ENCODE assay signal across 1 cellular context in genomic region chr19:48461982-48462655, GRCh38.
TF ChIP-seq lines count a peak whose summit lies in the region.

No MANE protein-coding gene starts in this region.

TF ChIP-seq in HCT116, 20 proteins besides CTCF, POLR2A, EP300 and RAD21:
- TF ChIP-seq REST (IDR thresholded peaks at IDR 0.05; ENCODE audit: low read depth) = no peak
- no peak for TF ChIP-seq JUND (IDR thresholded peaks at IDR 0.05)
- no peak for TF ChIP-seq EGR1 (IDR thresholded peaks at IDR 0.05; ENCODE audit: low read depth)
- TF ChIP-seq FOSL1 (IDR thresholded peaks at IDR 0.05; ENCODE audit: low read depth) = no peak
- TF ChIP-seq EZH2phosphoT487 (IDR thresholded peaks at IDR 0.05; ENCODE audit: borderline replicate concordance) = no peak
- TF ChIP-seq ZNF274 (IDR thresholded peaks at IDR 0.05; ENCODE audit: low read depth, low read length) = no peak
- no peak for TF ChIP-seq ZBTB33 (IDR thresholded peaks at IDR 0.05; ENCODE audit: extremely low read depth, insufficient replicate concordance, low read length)
- no peak for TF ChIP-seq SRF (IDR thresholded peaks at IDR 0.05; ENCODE audit: low read depth)
- no peak for TF ChIP-seq EZH2 (IDR thresholded peaks at IDR 0.05)
- no peak; the same call in 1 of the 2 replicates for TF ChIP-seq ZFX (IDR thresholded peaks at IDR 0.05)
- TF ChIP-seq SIN3A (IDR thresholded peaks at IDR 0.05; ENCODE audit: low read depth) = no peak
